Comparison of ENCODE assay signal across 10 cellular contexts in the genomic region with DNA sequence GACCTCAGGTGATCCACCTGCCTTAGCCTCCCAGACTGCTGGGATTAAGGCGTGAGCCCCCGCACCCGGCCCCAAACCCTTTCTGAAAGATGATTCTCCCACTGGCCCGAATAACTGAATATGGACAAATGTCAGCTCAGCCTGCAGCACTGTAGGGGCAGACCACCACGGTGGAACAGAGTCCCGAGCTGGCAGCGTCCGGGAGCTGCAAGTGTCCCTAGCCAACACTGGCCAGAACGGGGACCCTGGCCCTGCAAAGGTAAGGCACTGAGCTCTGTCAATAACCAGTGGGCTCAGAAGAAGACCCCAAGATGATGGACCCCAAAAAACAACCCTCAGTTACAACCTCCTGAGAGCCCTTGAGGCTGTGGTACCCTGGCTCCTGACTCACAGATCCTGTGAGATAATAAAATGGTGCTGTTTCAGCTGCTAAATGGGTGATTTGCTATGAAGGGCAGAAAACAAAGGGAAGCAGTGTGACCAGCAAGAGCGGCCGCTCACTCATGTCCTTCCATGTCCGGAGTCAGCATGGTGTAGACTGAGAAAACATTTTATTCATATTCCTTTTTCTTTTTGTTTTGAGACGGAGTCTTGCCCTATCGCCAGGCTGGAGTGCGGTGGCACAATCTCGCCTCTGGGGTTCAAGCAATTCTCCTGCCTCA. TPM values are rescaled to one million over a fixed set of nuclear protein-coding genes. Genes with fewer than 3 reads are reported as not detected.
DNase-seq lines count a peak whose midpoint lies in the region; ATAC-seq and TF ChIP-seq lines count a peak whose summit lies in the region.
"Had no signal": no experiment of that assay in that cellular context is flagged by ENCODE, and none has a peak within 500 bp of the region (broad histone marks: within the 10 kb centered on the region; RNA-seq: fewer than 3 reads in every experiment).

No MANE protein-coding gene starts in this region.

- H3K36me3 Mint-ChIP-seq in WTC11: peaks cover 13% of the 10 kb centered on the region
- H3K36me3 Mint-ChIP-seq in type B pancreatic cell: no peaks in the 10 kb centered on the region

- no peaks in the 10 kb centered on the region for H3K27me3 ChIP-seq in left ventricle myocardium inferior (ENCODE audit: low read depth)
- H3K27me3 ChIP-seq in heart right ventricle: no peaks in the 10 kb centered on the region
- no peaks in the 10 kb centered on the region for H3K27me3 ChIP-seq in iPS-15b (ENCODE audit: control insufficient read depth, insufficient read depth, low read length)

- POLR2A ChIA-PET in WTC11 (lab: Charles Lee): interaction anchor here (0.6 to 1.3 kb wide), 2 partner anchors 13 to 101 kb away, joined by 3 read pairs; partner anchors contain the start of gene TIMM13

- ATAC-seq in heart right ventricle (no peak), WTC11 (no peak), GM21390 (IDR thresholded peaks at IDR 0.05; ENCODE audit: unreplicated experiment) (no peak), HG02840 (IDR thresholded peaks at IDR 0.05; ENCODE audit: low FRiP score, unreplicated experiment) (no peak)

- TF ChIP-seq CTCF in left ventricle myocardium inferior (IDR thresholded peaks at IDR 0.05; ENCODE audit: borderline replicate concordance) (no peak), heart right ventricle (IDR thresholded peaks at IDR 0.05) (no peak), WTC11 (IDR thresholded peaks at IDR 0.05) (no peak), type B pancreatic cell (conservative IDR thresholded peaks at IDR 0.05) (no peak)

- peak overlapping the region; percentile 100 for H3K4me3 Mint-ChIP-seq in WTC11
- peak overlapping the region; percentile 97 for H3K4me3 Mint-ChIP-seq in type B pancreatic cell

- peaks cover 23% of the 10 kb centered on the region for H3K36me3 ChIP-seq in left ventricle myocardium inferior
- peaks cover 0 to 47% (median 0%) of the 10 kb centered on the region in 9 donors for H3K36me3 ChIP-seq in heart right ventricle
- H3K36me3 ChIP-seq in iPS-15b (ENCODE audit: control insufficient read depth, insufficient read depth, low read length): peaks cover 17% of the 10 kb centered on the region

- intact Hi-C loops in left ventricle myocardium inferior (cut with micrococcal nuclease): no loop called here
- intact Hi-C loops in heart right ventricle (cut with DNase I): no loop called here

- CTCF ChIA-PET in WTC11 (lab: Charles Lee): interaction anchor here (1.3 to 3.3 kb wide), 4 partner anchors 8 to 51 kb away, joined by 4 to 20 read pairs (median 8); no protein-coding TSS in a partner anchor

- peak overlapping the region; percentile 80; the same call in 1 of the 2 replicates for H3K27ac Mint-ChIP-seq in WTC11
- H3K27ac Mint-ChIP-seq in type B pancreatic cell: peak overlapping the region; percentile 100

- peak overlapping the region; percentile 0 for H3K9ac ChIP-seq in iPS-15b (ENCODE audit: low read depth, low read length)

- H3K9me3 ChIP-seq in left ventricle myocardium inferior (replicated peaks) (no peaks in the 10 kb centered on the region), heart right ventricle (no peaks in the 10 kb centered on the region), iPS-15b (ENCODE audit: control insufficient read depth, insufficient read depth, low read length) (no peaks in the 10 kb centered on the region)

- H3K4me1 Mint-ChIP-seq in WTC11 (peaks cover 37% of the 10 kb centered on the region), type B pancreatic cell (ENCODE audit: unreplicated experiment) (peaks cover 42% of the 10 kb centered on the region)

- H3K4me3 ChIP-seq in left ventricle myocardium inferior: peak overlapping the region; percentile 97
- peak overlapping the region in 3 of 10 donors; percentile 71 to 92 (median 91) for H3K4me3 ChIP-seq in heart right ventricle
- H3K4me3 ChIP-seq in iPS-15b (ENCODE audit: low read depth, low read length): no peak overlapping the region

- no peaks in the 10 kb centered on the region for H3K27me3 Mint-ChIP-seq in WTC11 (ENCODE audit: low read depth)
- H3K27me3 Mint-ChIP-seq in type B pancreatic cell: no peaks in the 10 kb centered on the region

- DNase-seq in left ventricle myocardium inferior (no peak), heart right ventricle (no peak), WTC11 (ENCODE audit: low spot score) (no peak), type B pancreatic cell (ENCODE audit: extremely low spot score, unreplicated experiment) (no peak), T-helper 9 cell (no peak)
- DNase-seq: NCI-H1436 treated with DMSO at 0.1 percent for 48 hours had no signal

- 86 to 87% methylated on average over 16 of the region's 16 CpGs for WGBS in heart right ventricle, 2 donors

- H3K27ac ChIP-seq in left ventricle myocardium inferior (replicated peaks) (no peak overlapping the region), heart right ventricle (peak overlapping the region in 1 of 10 donors; percentile 93)

- no peaks in the 10 kb centered on the region for H3K9me3 Mint-ChIP-seq in WTC11
- H3K9me3 Mint-ChIP-seq in type B pancreatic cell: no peaks in the 10 kb centered on the region

- H3K4me1 ChIP-seq in left ventricle myocardium inferior: peaks cover 54% of the 10 kb centered on the region
- H3K4me1 ChIP-seq in heart right ventricle: peaks cover 19 to 45% (median 41%) of the 10 kb centered on the region in 9 donors
- peaks cover 10% of the 10 kb centered on the region for H3K4me1 ChIP-seq in iPS-15b (ENCODE audit: control insufficient read depth, insufficient read depth, low read length)

TF ChIP-seq in WTC11, 78 proteins besides CTCF, POLR2A, EP300 and RAD21 (continues in another document):
- no peak for TF ChIP-seq ETV6 (CRISPR knock-in tag; IDR thresholded peaks at IDR 0.05)
- TF ChIP-seq GABPB1 (CRISPR knock-in tag; IDR thresholded peaks at IDR 0.05): no peak
- TF ChIP-seq TEAD4 (CRISPR knock-in tag; IDR thresholded peaks at IDR 0.05): no peak
- no peak for TF ChIP-seq GTF2I (CRISPR knock-in tag; conservative IDR thresholded peaks at IDR 0.05)
- no peak for TF ChIP-seq ELF4 (CRISPR knock-in tag; IDR thresholded peaks at IDR 0.05; ENCODE audit: low read depth)
- TF ChIP-seq NFYB (CRISPR knock-in tag; conservative IDR thresholded peaks at IDR 0.05; ENCODE audit: low read depth): no peak
- TF ChIP-seq, protein P1, sequence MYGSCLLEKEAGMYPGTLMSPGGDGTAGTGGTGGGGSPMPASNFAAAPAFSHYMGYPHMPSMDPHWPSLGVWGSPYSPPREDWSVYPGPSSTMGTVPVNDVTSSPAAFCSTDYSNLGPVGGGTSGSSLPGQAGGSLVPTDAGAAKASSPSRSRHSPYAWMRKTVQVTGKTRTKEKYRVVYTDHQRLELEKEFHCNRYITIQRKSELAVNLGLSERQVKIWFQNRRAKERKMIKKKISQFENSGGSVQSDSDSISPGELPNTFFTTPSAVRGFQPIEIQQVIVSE (CRISPR knock-in tag; IDR thresholded peaks at IDR 0.05; ENCODE audit: borderline replicate concordance): no peak
- TF ChIP-seq HMGA2 (CRISPR knock-in tag; IDR thresholded peaks at IDR 0.05): no peak
- no peak for TF ChIP-seq ZNF138 (CRISPR knock-in tag; conservative IDR thresholded peaks at IDR 0.05)
- TF ChIP-seq NR1H2 (CRISPR knock-in tag; IDR thresholded peaks at IDR 0.05): no peak
- TF ChIP-seq ZNF232 (CRISPR knock-in tag; IDR thresholded peaks at IDR 0.05): no peak

RNA-seq across cellular contexts. Expression of gene LSM7, which starts 1.6 kb away (rescaled TPM):
- total RNA-seq in left ventricle myocardium inferior (41.1 TPM), heart right ventricle (10 to 100 TPM; 29.0 to 48.6 (median 35.2) TPM), WTC11 (2021) (245 to 250 TPM (median 248 TPM) in 3 replicates), type B pancreatic cell (ENCODE audit: low replicate concordance) (125 and 134 TPM in 2 replicates)
- polyA plus RNA-seq in heart right ventricle: 100 to 1,000 TPM; 209 to 277 TPM

RNA-seq across cellular contexts. Expression of gene SPPL2B, which starts 1.7 kb away (rescaled TPM):
- total RNA-seq in left ventricle myocardium inferior: 26.2 TPM
- 10 to 100 TPM; 18.7 to 34.1 (median 21.2) TPM for total RNA-seq in heart right ventricle
- polyA plus RNA-seq in heart right ventricle: 10 to 100 TPM; 17.8 to 69.7 TPM
- total RNA-seq in WTC11 (2021): 94.6 to 117 TPM (median 95.8 TPM) in 3 replicates
- 131 and 149 TPM in 2 replicates for total RNA-seq in type B pancreatic cell (ENCODE audit: low replicate concordance)

RNA-seq across cellular contexts. Expression of gene LINGO3, which starts 18.9 kb away (rescaled TPM):
- total RNA-seq in left ventricle myocardium inferior (not detected), heart right ventricle (not detected), WTC11 (2021) (2.0 to 2.9 TPM (median 2.8 TPM) in 3 replicates), type B pancreatic cell (ENCODE audit: low replicate concordance) (not detected in 2 replicates)
- not detected for polyA plus RNA-seq in heart right ventricle
- total RNA-seq: bronchial epithelial cell had no signal

RNA-seq across cellular contexts. Expression of gene TMPRSS9, which starts 33.2 kb away (rescaled TPM):
- total RNA-seq in left ventricle myocardium inferior: not detected
- not detected for total RNA-seq in heart right ventricle
- polyA plus RNA-seq in heart right ventricle: under 1 TPM in 1 of 2 donors, not detected in 1; 0.01 TPM
- 0.37 to 0.57 TPM (median 0.55 TPM) in 3 replicates for total RNA-seq in WTC11 (2021)
- 0.41 TPM in 1 of 2 replicates, not detected in the other for total RNA-seq in type B pancreatic cell (ENCODE audit: low replicate concordance)
- total RNA-seq: bronchial epithelial cell had no signal

RNA-seq across cellular contexts. Expression of gene PEAK3, which starts 44.9 kb away (rescaled TPM):
- 0.77 TPM for total RNA-seq in left ventricle myocardium inferior
- total RNA-seq in heart right ventricle: 1 to 10 TPM in 1 of 10 donors, under 1 TPM in 9; 0.11 to 1.1 (median 0.22) TPM
- polyA plus RNA-seq in heart right ventricle: under 1 TPM; 0.13 to 0.22 TPM
- total RNA-seq in WTC11 (2021): not detected in 3 replicates
- 0.10 TPM in 1 of 2 replicates, not detected in the other for total RNA-seq in type B pancreatic cell (ENCODE audit: low replicate concordance)
- total RNA-seq: bronchial epithelial cell had no signal
